In the genomic region with DNA sequence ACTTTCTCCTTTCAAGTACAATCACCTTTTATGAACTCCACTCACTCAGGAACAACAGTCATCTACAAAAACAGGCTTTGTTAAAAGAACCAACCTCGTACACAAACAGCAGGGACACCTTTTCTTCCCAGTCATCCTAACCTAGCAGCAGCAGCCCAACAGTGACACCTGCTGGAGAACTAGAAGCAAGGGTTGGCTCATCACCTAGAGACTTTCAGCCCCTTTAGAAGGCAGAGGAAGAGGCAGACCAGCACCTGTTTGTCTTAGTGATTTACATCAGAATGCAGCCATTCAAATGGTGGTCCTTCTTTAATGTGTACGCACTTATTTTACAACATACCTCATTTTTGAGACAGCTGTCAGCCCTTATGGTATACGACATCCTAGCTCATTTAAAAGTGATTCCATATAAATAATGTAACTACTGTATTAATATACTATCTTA, we compare ENCODE assay signal across 8 cellular contexts. TPM values are rescaled to one million over a fixed set of nuclear protein-coding genes. Genes with fewer than 3 reads are reported as not detected.
DNase-seq lines count a peak whose midpoint lies in the region; ATAC-seq, FAIRE-seq and TF ChIP-seq lines count a peak whose summit lies in the region.

No MANE protein-coding gene starts in this region.

- no peak overlapping the region; the same call in 1 of the 2 replicates for H3K27ac ChIP-seq in WERI-Rb-1

- H3K9me3 ChIP-seq in WERI-Rb-1 (ENCODE audit: severe bottlenecking), result no peaks in the 10 kb centered on the region

- no peak for FAIRE-seq in bronchial epithelial cell (lab: Jason Lieb, UNC)
- FAIRE-seq in islet of Langerhans (lab: Jason Lieb, UNC), result peak; percentile 9

- no peak overlapping the region for H3K4me3 Mint-ChIP-seq in HFFc6

- H3K4me3 ChIP-seq in WERI-Rb-1 (ENCODE audit: low read depth, low read length), result no peak overlapping the region
- H3K4me3 ChIP-seq in bronchial epithelial cell (ENCODE audit: low read depth, low read length), result no peak overlapping the region

- H3K27me3 Mint-ChIP-seq in HFFc6 (ENCODE audit: insufficient read depth), result peaks cover 1% of the 10 kb centered on the region; the same call in 1 of the 2 replicates

- peak overlapping the region; percentile 73 for H3K27ac Mint-ChIP-seq in HFFc6

- no peaks in the 10 kb centered on the region for H3K9me3 Mint-ChIP-seq in HFFc6

- H3K36me3 ChIP-seq in WERI-Rb-1 (peaks cover 40% of the 10 kb centered on the region), bronchial epithelial cell (ENCODE audit: control insufficient read depth, insufficient read depth, low read length) (peaks cover 11% of the 10 kb centered on the region)

- H3K27me3 ChIP-seq in WERI-Rb-1 (ENCODE audit: insufficient read depth, low read depth, severe bottlenecking) (no peaks in the 10 kb centered on the region), bronchial epithelial cell (ENCODE audit: control insufficient read depth, insufficient read depth, low read length) (no peaks in the 10 kb centered on the region)

- H3K4me1 Mint-ChIP-seq in HFFc6 (ENCODE audit: low read depth), result peaks cover 17% of the 10 kb centered on the region

- no peak for ATAC-seq in HG03520 (IDR thresholded peaks at IDR 0.05; ENCODE audit: unreplicated experiment)

- DNase-seq in COR-L47 (lab: John Stamatoyannopoulos, UW), result peak; percentile 77
- peak; percentile 76 for DNase-seq in HFFc6
- peak; percentile 82 for DNase-seq in NCI-H2196 treated with DMSO at 0.1 percent for 48 hours (lab: John Stamatoyannopoulos, UW; ENCODE audit: unreplicated experiment)
- DNase-seq in WERI-Rb-1, result peak; percentile 74
- DNase-seq in bronchial epithelial cell (ENCODE audit: low read depth), result peak; percentile 66
- peak; percentile 28 to 34 for DNase-seq in stimulated activated CD4-positive, alpha-beta T cell treated with anti-CD3 and anti-CD28 coated beads, Interleukin-1b, Interleukin-23, amount 100 ng/mL, for 4 hours (ENCODE audit: low read depth in 2 of 2)

- TF ChIP-seq CTCF in HFFc6 (IDR thresholded peaks at IDR 0.05) (peak; percentile 92), WERI-Rb-1 (IDR thresholded peaks at IDR 0.05; ENCODE audit: low read depth, low read length) (peak; percentile 92), bronchial epithelial cell (IDR thresholded peaks at IDR 0.05; ENCODE audit: insufficient read depth, low read length, severe bottlenecking) (peak; percentile 90)

- no peaks in the 10 kb centered on the region; the same call in 1 of the 2 replicates for H3K36me3 Mint-ChIP-seq in HFFc6 (ENCODE audit: low read depth)

RNA-seq across cellular contexts. Expression of gene AMBRA1, which starts 56.0 kb away (rescaled TPM):
- 10 to 100 TPM; 23.2 to 25.9 (median 24.4) TPM for total RNA-seq in HFFc6 (2021; fragmentation: NEBNext Ultra II Directional; extraction: Animal tissue kit (Norgen Biotek cat#: 25700))
- 11.3 and 14.3 TPM in 2 replicates for total RNA-seq in bronchial epithelial cell

Comparison
In these comparisons a context has a peak if more than half of its experiments do, and no peak if none do; other contexts are left out.
1. DNase-seq: peak in every context shown above with its lines; median percentile 82 in NCI-H2196 treated with DMSO at 0.1 percent for 48 hours; 77 in COR-L47; 76 in HFFc6; 74 in WERI-Rb-1; 66 in bronchial epithelial cell; 31 in stimulated activated CD4-positive, alpha-beta T cell treated with anti-CD3 and anti-CD28 coated beads, Interleukin-1b, Interleukin-23, amount 100 ng/mL, for 4 hours.